Comparison of ENCODE assay signal across 19 cellular contexts in the genomic region with DNA sequence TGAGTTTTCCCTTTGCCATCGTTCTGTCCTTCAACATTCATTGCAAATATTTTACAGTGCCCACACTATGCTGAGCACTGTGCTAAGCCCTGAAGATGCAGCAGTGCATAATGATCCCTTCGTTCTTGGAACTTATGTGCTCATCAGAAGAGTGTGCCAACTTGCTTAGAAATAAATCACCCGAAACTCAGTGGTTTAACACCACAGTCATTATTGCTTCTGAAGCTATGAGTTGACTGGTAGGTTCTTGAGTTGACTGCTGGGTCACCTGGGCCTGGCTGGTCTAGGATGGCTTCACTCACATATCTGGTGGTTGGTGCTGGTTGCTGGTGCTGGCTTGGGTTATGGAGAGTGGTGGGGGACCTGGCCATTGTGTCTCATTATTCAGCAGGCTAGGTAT. TPM values are rescaled to one million over a fixed set of nuclear protein-coding genes. Genes with fewer than 3 reads are reported as not detected.
DNase-seq lines count a peak whose midpoint lies in the region; ATAC-seq and TF ChIP-seq lines count a peak whose summit lies in the region.
"Had no signal": no experiment of that assay in that cellular context is flagged by ENCODE, and none has a peak within 500 bp of the region (broad histone marks: within the 10 kb centered on the region; RNA-seq: fewer than 3 reads in every experiment).

No MANE protein-coding gene starts in this region.

- no peak overlapping the region for H3K4me3 Mint-ChIP-seq in activated T-cell treated with anti-CD3 and anti-CD28 coated beads, Interleukin-2, amount 50 U/mL, for 24 hours
- peak overlapping the region in 2 of 10 donors; percentile 9 to 13 for H3K4me3 Mint-ChIP-seq in naive thymus-derived CD8-positive, alpha-beta T cell
- H3K4me3 Mint-ChIP-seq: B cell, HFFc6 had no signal

- H3K36me3 ChIP-seq in lower lobe of right lung: no peaks in the 10 kb centered on the region

- no peaks in the 10 kb centered on the region for H3K36me3 Mint-ChIP-seq in activated T-cell treated with anti-CD3 and anti-CD28 coated beads, Interleukin-2, amount 50 U/mL, for 24 hours (ENCODE audit: low read depth)
- H3K36me3 Mint-ChIP-seq in naive thymus-derived CD8-positive, alpha-beta T cell: peaks cover 0 to 9% (median 4%) of the 10 kb centered on the region in 3 donors
- H3K36me3 Mint-ChIP-seq: CD4-positive, CD25-positive, alpha-beta regulatory T cell had no signal

- peak overlapping the region; percentile 13 for H3K27ac Mint-ChIP-seq in activated T-cell treated with anti-CD3 and anti-CD28 coated beads, Interleukin-2, amount 50 U/mL, for 24 hours
- peak overlapping the region in 2 of 10 donors; percentile 0 to 23 for H3K27ac Mint-ChIP-seq in naive thymus-derived CD8-positive, alpha-beta T cell
- H3K27ac Mint-ChIP-seq: B cell, HFFc6 had no signal

- H3K27me3 ChIP-seq in lower lobe of right lung (ENCODE audit: low read depth): no peaks in the 10 kb centered on the region

- POLR2A ChIA-PET in naive thymus-derived CD8-positive, alpha-beta T cell (lab: Charles Lee): no interaction called here

- H3K4me3 ChIP-seq in lower lobe of right lung: no peak overlapping the region
- H3K4me3 ChIP-seq: K562 had no signal

- intact Hi-C loops in lower lobe of right lung (cut with DNase I): no loop called here

- peaks cover 67% of the 10 kb centered on the region for H3K4me1 Mint-ChIP-seq in activated T-cell treated with anti-CD3 and anti-CD28 coated beads, Interleukin-2, amount 50 U/mL, for 24 hours (ENCODE audit: low read depth)
- peaks cover 44 to 86% (median 63%) of the 10 kb centered on the region in 4 donors for H3K4me1 Mint-ChIP-seq in naive thymus-derived CD8-positive, alpha-beta T cell
- H3K4me1 Mint-ChIP-seq: B cell had no signal

- H3K27me3 Mint-ChIP-seq in activated T-cell treated with anti-CD3 and anti-CD28 coated beads, Interleukin-2, amount 50 U/mL, for 24 hours: no peaks in the 10 kb centered on the region
- H3K27me3 Mint-ChIP-seq in naive thymus-derived CD8-positive, alpha-beta T cell: no peaks in the 10 kb centered on the region
- H3K27me3 Mint-ChIP-seq: CD4-positive, CD25-positive, alpha-beta regulatory T cell had no signal

- ATAC-seq in esophagus mucosa (peak; percentile 72), lower lobe of right lung (no peak)
- ATAC-seq in naive thymus-derived CD8-positive, alpha-beta T cell: no peak
- ATAC-seq: K562 had no signal

- no peak for DNase-seq in activated T-cell treated with anti-CD3 and anti-CD28 coated beads, Interleukin-2, amount 50 U/mL, for 24 hours
- DNase-seq in activated T-cell treated with anti-CD3 and anti-CD28 coated beads for 4 hours: no peak
- DNase-seq in stimulated activated CD4-positive, alpha-beta T cell treated with anti-CD3 and anti-CD28 coated beads, Interleukin-4, amount 100 ng/mL, for 24 hours: peak; percentile 10
- DNase-seq in stimulated activated CD4-positive, alpha-beta T cell treated with anti-CD3 and anti-CD28 coated beads, Interleukin-4, amount 100 ng/mL, for 1 hour: no peak
- DNase-seq in naive thymus-derived CD8-positive, alpha-beta T cell: no peak
- DNase-seq in lower lobe of right lung: no peak
- DNase-seq: CD4-positive, CD25-positive, alpha-beta regulatory T cell; HFFc6; MV-4-11; NCI-H1436; NCI-H2029; NCI-H2171; NCI-H446; NCI-H69; NK-92 treated with Interleukin-12 subunit alpha and Interleukin-12 subunit beta, amount 100 ng/mL, for 24 hours; RPMI8226 had no signal

- H3K9me3 Mint-ChIP-seq in activated T-cell treated with anti-CD3 and anti-CD28 coated beads, Interleukin-2, amount 50 U/mL, for 24 hours: no peaks in the 10 kb centered on the region
- H3K9me3 Mint-ChIP-seq in naive thymus-derived CD8-positive, alpha-beta T cell: no peaks in the 10 kb centered on the region

- no peaks in the 10 kb centered on the region for H3K9me3 ChIP-seq in lower lobe of right lung

- TF ChIP-seq CTCF in lower lobe of right lung (IDR thresholded peaks at IDR 0.05): no peak

- H3K4me1 ChIP-seq in lower lobe of right lung: no peaks in the 10 kb centered on the region

- H3K27ac ChIP-seq in lower lobe of right lung: no peak overlapping the region

RNA-seq across cellular contexts. Expression of a gene that starts 20.9 kb away (rescaled TPM):
- total RNA-seq in esophagus mucosa: 13.6 TPM
- 10 to 100 TPM; 19.9 to 22.8 TPM for total RNA-seq in naive thymus-derived CD8-positive, alpha-beta T cell
- polyA plus RNA-seq in naive thymus-derived CD8-positive, alpha-beta T cell: 10 to 100 TPM in 2 of 3 donors, 1 to 10 TPM in 1; 6.5 to 14.7 (median 13.1) TPM
- total RNA-seq in lower lobe of right lung: 18.1 TPM
- total RNA-seq: B cell, K562 had no signal
- polyA plus RNA-seq: K562 had no signal
